In genomic region chr3:53823026-53823955, GRCh38 we compare ENCODE assay signal across 2 cellular contexts.
A peak's percentile ranks its signal among the peaks of the same experiment; 100 is the strongest.
TF ChIP-seq lines count a peak whose summit lies in the region.

No MANE protein-coding gene starts in this region.

TF ChIP-seq in HepG2, 621 proteins besides CTCF, POLR2A, EP300 and RAD21:
- no peak for TF ChIP-seq ZBTB20 (CRISPR knock-in tag; IDR thresholded peaks at IDR 0.05; ENCODE audit: borderline replicate concordance, low read depth)
- TF ChIP-seq ZC3H4 (CRISPR knock-in tag; IDR thresholded peaks at IDR 0.05; ENCODE audit: borderline replicate concordance), result no peak
- no peak for TF ChIP-seq TBX2 (CRISPR knock-in tag; IDR thresholded peaks at IDR 0.05; ENCODE audit: borderline replicate concordance)
- TF ChIP-seq MIER3 (CRISPR knock-in tag; IDR thresholded peaks at IDR 0.05; ENCODE audit: borderline replicate concordance), result no peak
- TF ChIP-seq ZIK1 (CRISPR knock-in tag; IDR thresholded peaks at IDR 0.05; ENCODE audit: borderline replicate concordance, low read depth), result no peak
- no peak for TF ChIP-seq ZFP62 (CRISPR knock-in tag; IDR thresholded peaks at IDR 0.05)
- no peak for TF ChIP-seq MLXIP (CRISPR knock-in tag; IDR thresholded peaks at IDR 0.05; ENCODE audit: borderline replicate concordance)
- TF ChIP-seq ZBTB21 (CRISPR knock-in tag; IDR thresholded peaks at IDR 0.05), result no peak
- TF ChIP-seq HOXA9 (CRISPR knock-in tag; IDR thresholded peaks at IDR 0.05; ENCODE audit: borderline replicate concordance), result no peak
- TF ChIP-seq PHF21A (CRISPR knock-in tag; IDR thresholded peaks at IDR 0.05), result no peak
- TF ChIP-seq ZBTB33 (CRISPR knock-in tag; IDR thresholded peaks at IDR 0.05), result peak; percentile 97
- TF ChIP-seq AGO2 (optimal IDR thresholded peaks at IDR 0.05; ENCODE audit: low read depth, low read length), result peak; percentile 93
- no peak for TF ChIP-seq ZMYM3 (CRISPR knock-in tag; IDR thresholded peaks at IDR 0.05)
- no peak for TF ChIP-seq PAX8 (CRISPR knock-in tag; IDR thresholded peaks at IDR 0.05; ENCODE audit: borderline replicate concordance)
- no peak for TF ChIP-seq ZNF530 (CRISPR knock-in tag; IDR thresholded peaks at IDR 0.05; ENCODE audit: low read depth)
- TF ChIP-seq RBFOX2 (IDR thresholded peaks at IDR 0.05; ENCODE audit: low read depth, low read length), result peak; percentile 69; the same call in 1 of the 2 replicates
TF ChIP-seq in HepG2: peak in this region for 3.

TF ChIP-seq in SK-N-SH treated with all-trans-retinoic acid at 6 μM for 48 hours, 23 proteins besides CTCF, POLR2A, EP300 and RAD21:
- TF ChIP-seq PPARA (CRISPR knock-in tag; IDR thresholded peaks at IDR 0.05; ENCODE audit: borderline replicate concordance) (no peak), CSDC2 (CRISPR knock-in tag; IDR thresholded peaks at IDR 0.05) (no peak), TSHZ2 (CRISPR knock-in tag; IDR thresholded peaks at IDR 0.05) (no peak), ARNTL (CRISPR knock-in tag; IDR thresholded peaks at IDR 0.05; ENCODE audit: borderline replicate concordance, low read depth) (no peak), SNAI2 (CRISPR knock-in tag; IDR thresholded peaks at IDR 0.05) (no peak), RARB (CRISPR knock-in tag; IDR thresholded peaks at IDR 0.05) (no peak), TOX (CRISPR knock-in tag; IDR thresholded peaks at IDR 0.05; ENCODE audit: borderline replicate concordance) (no peak), OSR1 (CRISPR knock-in tag; IDR thresholded peaks at IDR 0.05) (no peak), CSRNP3 (CRISPR knock-in tag; IDR thresholded peaks at IDR 0.05) (no peak), ZNF70 (CRISPR knock-in tag; IDR thresholded peaks at IDR 0.05) (no peak), TCF4 (CRISPR knock-in tag; IDR thresholded peaks at IDR 0.05; ENCODE audit: borderline replicate concordance) (no peak), GLIS3 (CRISPR knock-in tag; IDR thresholded peaks at IDR 0.05) (no peak)
- TF ChIP-seq, protein P1, sequence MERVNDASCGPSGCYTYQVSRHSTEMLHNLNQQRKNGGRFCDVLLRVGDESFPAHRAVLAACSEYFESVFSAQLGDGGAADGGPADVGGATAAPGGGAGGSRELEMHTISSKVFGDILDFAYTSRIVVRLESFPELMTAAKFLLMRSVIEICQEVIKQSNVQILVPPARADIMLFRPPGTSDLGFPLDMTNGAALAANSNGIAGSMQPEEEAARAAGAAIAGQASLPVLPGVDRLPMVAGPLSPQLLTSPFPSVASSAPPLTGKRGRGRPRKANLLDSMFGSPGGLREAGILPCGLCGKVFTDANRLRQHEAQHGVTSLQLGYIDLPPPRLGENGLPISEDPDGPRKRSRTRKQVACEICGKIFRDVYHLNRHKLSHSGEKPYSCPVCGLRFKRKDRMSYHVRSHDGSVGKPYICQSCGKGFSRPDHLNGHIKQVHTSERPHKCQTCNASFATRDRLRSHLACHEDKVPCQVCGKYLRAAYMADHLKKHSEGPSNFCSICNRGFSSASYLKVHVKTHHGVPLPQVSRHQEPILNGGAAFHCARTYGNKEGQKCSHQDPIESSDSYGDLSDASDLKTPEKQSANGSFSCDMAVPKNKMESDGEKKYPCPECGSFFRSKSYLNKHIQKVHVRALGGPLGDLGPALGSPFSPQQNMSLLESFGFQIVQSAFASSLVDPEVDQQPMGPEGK (CRISPR knock-in tag; IDR thresholded peaks at IDR 0.05; ENCODE audit: borderline replicate concordance), result no peak
